ENCODE assay signal across 23 cellular contexts in the genomic region with DNA sequence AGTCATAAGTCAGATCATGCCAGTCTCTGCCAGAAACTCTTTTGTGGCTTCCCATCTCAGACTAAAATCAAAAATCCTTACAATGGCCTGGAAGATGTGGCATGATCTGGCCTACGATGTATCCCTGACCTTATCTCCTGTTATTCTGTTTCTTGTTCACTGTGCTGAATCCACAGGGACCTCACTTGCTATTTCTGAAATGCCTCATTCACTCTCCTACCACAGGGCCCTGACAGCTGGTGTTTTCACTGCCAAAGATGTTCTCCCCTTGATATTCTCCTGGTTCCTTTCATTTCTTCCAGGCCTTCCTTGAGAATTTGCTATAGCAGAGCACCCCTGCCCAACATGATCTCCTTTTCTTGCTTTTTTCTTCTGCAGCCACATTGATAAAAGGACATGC. TPM values are rescaled to one million over a fixed set of nuclear protein-coding genes. Genes with fewer than 3 reads are reported as not detected.
A peak's percentile ranks its signal among the peaks of the same experiment; 100 is the strongest.
DNase-seq lines count a peak whose midpoint lies in the region; ATAC-seq and TF ChIP-seq lines count a peak whose summit lies in the region.
"Had no signal": no experiment of that assay in that cellular context is flagged by ENCODE, and none has a peak within 500 bp of the region (broad histone marks: within the 10 kb centered on the region; RNA-seq: fewer than 3 reads in every experiment).

No MANE protein-coding gene starts in this region.

- H3K4me1 ChIP-seq in GM23338 (ENCODE audit: insufficient read depth) (peaks cover 5% of the 10 kb centered on the region; the same call in 1 of the 2 replicates), osteoblast (ENCODE audit: insufficient read depth, low read length) (peaks cover 13% of the 10 kb centered on the region)
- H3K4me1 ChIP-seq: A549 had no signal

- ATAC-seq in GM23338 (no peak), WTC11 (no peak), GM19351 (IDR thresholded peaks at IDR 0.05; ENCODE audit: unreplicated experiment) (no peak)
- ATAC-seq: Panc1 had no signal

- H3K36me3 Mint-ChIP-seq in GM23338 (ENCODE audit: low read depth) (peaks cover 2% of the 10 kb centered on the region), WTC11 (peaks cover 2% of the 10 kb centered on the region; the same call in 1 of the 2 replicates)

- POLR2A ChIA-PET in WTC11 (lab: Charles Lee), result interaction anchor here (0.6 kb wide), 1 partner anchor 343 kb away, joined by 4 read pairs; no protein-coding TSS in a partner anchor

- H3K79me2 ChIP-seq in GM23338 (replicated peaks; ENCODE audit: insufficient read depth) (peaks cover 4% of the 10 kb centered on the region), osteoblast (ENCODE audit: insufficient read depth, low read length) (peaks cover 7% of the 10 kb centered on the region)

- CTCF ChIA-PET in WTC11 (lab: Charles Lee), result no interaction called here

- H2AFZ ChIP-seq in GM23338 (no peak overlapping the region), osteoblast (ENCODE audit: low read length) (no peak overlapping the region)

- H3K9me2 ChIP-seq in GM23338 (ENCODE audit: insufficient read depth), result peaks cover 5% of the 10 kb centered on the region; the same call in 1 of the 2 replicates
- H3K9me2 ChIP-seq: SK-N-SH had no signal

- H3K9me3 ChIP-seq in osteoblast (ENCODE audit: low read depth, low read length), result no peaks in the 10 kb centered on the region
- H3K9me3 ChIP-seq: SK-N-SH had no signal

- no peak overlapping the region for H3K27ac ChIP-seq in GM23338 (ENCODE audit: low read depth)
- H3K27ac ChIP-seq in osteoblast (ENCODE audit: low read depth, low read length), result no peak overlapping the region
- H3K27ac ChIP-seq: A549 had no signal

- H3K27me3 ChIP-seq in GM23338 (ENCODE audit: insufficient read depth) (no peaks in the 10 kb centered on the region), osteoblast (ENCODE audit: insufficient read depth, low read length) (no peaks in the 10 kb centered on the region)

- H3F3A ChIP-seq in GM23338 (replicated peaks; ENCODE audit: low read depth), result no peaks in the 10 kb centered on the region

- no peak overlapping the region for H3K4me2 ChIP-seq in GM23338
- H3K4me2 ChIP-seq in osteoblast (ENCODE audit: insufficient read depth, low read length), result no peak overlapping the region
- H3K4me2 ChIP-seq: A549 had no signal

- H3K4me3 ChIP-seq in GM23338, result no peak overlapping the region
- H3K4me3 ChIP-seq in osteoblast (ENCODE audit: insufficient read depth, low read length), result no peak overlapping the region
- H3K4me3 ChIP-seq: A549 had no signal

- H3K36me3 ChIP-seq in GM23338 (ENCODE audit: insufficient read depth) (no peaks in the 10 kb centered on the region), osteoblast (ENCODE audit: insufficient read depth, low read length) (no peaks in the 10 kb centered on the region)

- H3K4me1 Mint-ChIP-seq in GM23338 (peaks cover 19% of the 10 kb centered on the region), WTC11 (peaks cover 18% of the 10 kb centered on the region)

- H4K20me1 ChIP-seq in GM23338 (replicated peaks; ENCODE audit: insufficient read depth) (no peaks in the 10 kb centered on the region; the same call in 1 of the 2 replicates), osteoblast (ENCODE audit: insufficient read depth, low read length) (peaks cover 4% of the 10 kb centered on the region)

- H3K9me3 Mint-ChIP-seq in GM23338, result peaks cover 6% of the 10 kb centered on the region; the same call in 2 of the 3 replicates
- H3K9me3 Mint-ChIP-seq in WTC11, result peaks cover 9% of the 10 kb centered on the region; the same call in 1 of the 2 replicates
- H3K9me3 Mint-ChIP-seq: CD4-positive, alpha-beta T cell had no signal

- H3K27me3 Mint-ChIP-seq in GM23338 (ENCODE audit: insufficient read depth, low read depth, poor library complexity), result peaks cover 20% of the 10 kb centered on the region
- no peaks in the 10 kb centered on the region; the same call in 1 of the 2 replicates for H3K27me3 Mint-ChIP-seq in WTC11 (ENCODE audit: low read depth)

- DNase-seq in GM23338 (ENCODE audit: low spot score) (no peak), WTC11 (ENCODE audit: low spot score) (no peak), myocyte (ENCODE audit: low read depth) (peak; percentile 78), osteoblast (ENCODE audit: insufficient read length, low spot score, missing footprints) (peak; percentile 29), NCI-H748 (lab: John Stamatoyannopoulos, UW; ENCODE audit: unreplicated experiment) (no peak), glomerular visceral epithelial cell (ENCODE audit: extremely low spot score) (no peak)
- DNase-seq in stimulated activated CD8-positive, alpha-beta memory T cell treated with anti-CD3 and anti-CD28 coated beads, Interleukin-4, amount 100 ng/mL, for 48 hours, result no peak
- DNase-seq: CD4-positive, alpha-beta T cell; COR-L47; MM.1S; NCI-H1048; NCI-H1417 treated with DMSO at 0.1 percent for 48 hours; NCI-H187 treated with DMSO at 0.1 percent for 48 hours; NCI-H2107; NCI-H226; NCI-H510A treated with DMSO at 0.1 percent for 48 hours; NCI-H774; NK-92 treated with Interleukin-12 subunit alpha and Interleukin-12 subunit beta, amount 100 ng/mL, for 24 hours; SIG-M5; SK-N-SH had no signal

- H3K27ac Mint-ChIP-seq in GM23338 (no peak overlapping the region), WTC11 (no peak overlapping the region)
- H3K27ac Mint-ChIP-seq: CD4-positive, alpha-beta T cell had no signal

- no peak for TF ChIP-seq CTCF in GM23338 (conservative IDR thresholded peaks at IDR 0.05; ENCODE audit: low read depth in 2 of 2)
- TF ChIP-seq CTCF in WTC11 (IDR thresholded peaks at IDR 0.05), result no peak
- TF ChIP-seq CTCF in osteoblast (IDR thresholded peaks at IDR 0.05; ENCODE audit: extremely low read depth, low read depth, low read length), result no peak

- H3K4me3 Mint-ChIP-seq in GM23338, result peak overlapping the region; percentile 55; the same call in 2 of the 3 replicates
- H3K4me3 Mint-ChIP-seq in WTC11, result peak overlapping the region; percentile 31
- H3K4me3 Mint-ChIP-seq: CD4-positive, alpha-beta T cell had no signal

TF ChIP-seq in GM23338, 12 proteins besides CTCF, POLR2A, EP300 and RAD21 (continues in another document):
- TF ChIP-seq JUNB (IDR thresholded peaks at IDR 0.05; ENCODE audit: unreplicated experiment), result no peak

TF ChIP-seq in WTC11, 78 proteins besides CTCF, POLR2A, EP300 and RAD21:
- TF ChIP-seq ESRRA (CRISPR knock-in tag; IDR thresholded peaks at IDR 0.05; ENCODE audit: borderline replicate concordance) (no peak), CREM (CRISPR knock-in tag; IDR thresholded peaks at IDR 0.05) (no peak), KAT7 (CRISPR knock-in tag; IDR thresholded peaks at IDR 0.05; ENCODE audit: borderline replicate concordance) (no peak), SMAD3 (CRISPR knock-in tag; IDR thresholded peaks at IDR 0.05; ENCODE audit: borderline replicate concordance) (no peak)
- TF ChIP-seq, protein P1, sequence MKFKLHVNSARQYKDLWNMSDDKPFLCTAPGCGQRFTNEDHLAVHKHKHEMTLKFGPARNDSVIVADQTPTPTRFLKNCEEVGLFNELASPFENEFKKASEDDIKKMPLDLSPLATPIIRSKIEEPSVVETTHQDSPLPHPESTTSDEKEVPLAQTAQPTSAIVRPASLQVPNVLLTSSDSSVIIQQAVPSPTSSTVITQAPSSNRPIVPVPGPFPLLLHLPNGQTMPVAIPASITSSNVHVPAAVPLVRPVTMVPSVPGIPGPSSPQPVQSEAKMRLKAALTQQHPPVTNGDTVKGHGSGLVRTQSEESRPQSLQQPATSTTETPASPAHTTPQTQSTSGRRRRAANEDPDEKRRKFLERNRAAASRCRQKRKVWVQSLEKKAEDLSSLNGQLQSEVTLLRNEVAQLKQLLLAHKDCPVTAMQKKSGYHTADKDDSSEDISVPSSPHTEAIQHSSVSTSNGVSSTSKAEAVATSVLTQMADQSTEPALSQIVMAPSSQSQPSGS (CRISPR knock-in tag; IDR thresholded peaks at IDR 0.05; ENCODE audit: borderline replicate concordance, low read depth), result no peak
- TF ChIP-seq, protein P2, sequence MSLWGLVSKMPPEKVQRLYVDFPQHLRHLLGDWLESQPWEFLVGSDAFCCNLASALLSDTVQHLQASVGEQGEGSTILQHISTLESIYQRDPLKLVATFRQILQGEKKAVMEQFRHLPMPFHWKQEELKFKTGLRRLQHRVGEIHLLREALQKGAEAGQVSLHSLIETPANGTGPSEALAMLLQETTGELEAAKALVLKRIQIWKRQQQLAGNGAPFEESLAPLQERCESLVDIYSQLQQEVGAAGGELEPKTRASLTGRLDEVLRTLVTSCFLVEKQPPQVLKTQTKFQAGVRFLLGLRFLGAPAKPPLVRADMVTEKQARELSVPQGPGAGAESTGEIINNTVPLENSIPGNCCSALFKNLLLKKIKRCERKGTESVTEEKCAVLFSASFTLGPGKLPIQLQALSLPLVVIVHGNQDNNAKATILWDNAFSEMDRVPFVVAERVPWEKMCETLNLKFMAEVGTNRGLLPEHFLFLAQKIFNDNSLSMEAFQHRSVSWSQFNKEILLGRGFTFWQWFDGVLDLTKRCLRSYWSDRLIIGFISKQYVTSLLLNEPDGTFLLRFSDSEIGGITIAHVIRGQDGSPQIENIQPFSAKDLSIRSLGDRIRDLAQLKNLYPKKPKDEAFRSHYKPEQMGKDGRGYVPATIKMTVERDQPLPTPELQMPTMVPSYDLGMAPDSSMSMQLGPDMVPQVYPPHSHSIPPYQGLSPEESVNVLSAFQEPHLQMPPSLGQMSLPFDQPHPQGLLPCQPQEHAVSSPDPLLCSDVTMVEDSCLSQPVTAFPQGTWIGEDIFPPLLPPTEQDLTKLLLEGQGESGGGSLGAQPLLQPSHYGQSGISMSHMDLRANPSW (CRISPR knock-in tag; conservative IDR thresholded peaks at IDR 0.05; ENCODE audit: low read depth), result no peak

RNA-seq across cellular contexts. Expression of a gene that starts 1.7 kb away (rescaled TPM):
- 5.4 TPM in 2 replicates for total RNA-seq in GM23338 (2014; rRNA removed; shearing (Covaris generic))
- polyA plus RNA-seq in GM23338 (2016; fragmentation: Nextera tagmentation; extraction: Ambion mirVana), result 21.6 and 25.6 TPM in 2 replicates
- total RNA-seq in WTC11 (2021) (10.5 to 14.6 TPM (median 13.5 TPM) in 3 replicates), myocyte (35.9 and 45.9 TPM in 2 replicates), osteoblast (6.5 and 7.2 TPM in 2 replicates)
- polyA plus RNA-seq in myocyte (2012), result 49.7 TPM
- total RNA-seq: CD4-positive, alpha-beta T cell had no signal
- polyA plus RNA-seq: A549 had no signal

RNA-seq across cellular contexts. Expression of a gene that starts 4.3 kb away (rescaled TPM):
- total RNA-seq in GM23338 (2014; rRNA removed; shearing (Covaris generic)), result 11.4 and 13.3 TPM in 2 replicates
- 5.1 and 7.0 TPM in 2 replicates for polyA plus RNA-seq in GM23338 (2016; fragmentation: Nextera tagmentation; extraction: Ambion mirVana)
- total RNA-seq in WTC11 (2021) (18.3 to 19.7 TPM (median 19.1 TPM) in 3 replicates), myocyte (11.0 and 12.3 TPM in 2 replicates), osteoblast (10.0 and 14.1 TPM in 2 replicates)
- polyA plus RNA-seq in myocyte (2012), result 10.0 TPM

RNA-seq across cellular contexts. Expression of a gene that starts 37.3 kb away (rescaled TPM):
- 66.1 and 78.4 TPM in 2 replicates for total RNA-seq in GM23338 (2014; rRNA removed; shearing (Covaris generic))
- polyA plus RNA-seq in GM23338 (2016; fragmentation: Nextera tagmentation; extraction: Ambion mirVana), result 105 and 121 TPM in 2 replicates
- total RNA-seq in WTC11 (2021) (72.3 to 92.8 TPM (median 75.9 TPM) in 3 replicates), myocyte (57.0 and 76.9 TPM in 2 replicates), osteoblast (46.7 and 54.5 TPM in 2 replicates)
- 42.0 TPM for polyA plus RNA-seq in myocyte (2012)

RNA-seq across cellular contexts. Expression of a gene that starts 43.8 kb away (rescaled TPM):
- total RNA-seq in GM23338 (2014; rRNA removed; shearing (Covaris generic)), result 58.9 and 64.5 TPM in 2 replicates
- 53.5 and 60.1 TPM in 2 replicates for polyA plus RNA-seq in GM23338 (2016; fragmentation: Nextera tagmentation; extraction: Ambion mirVana)
- total RNA-seq in WTC11 (2021) (37.4 to 41.3 TPM (median 41.0 TPM) in 3 replicates), myocyte (88.6 and 116 TPM in 2 replicates), osteoblast (62.8 and 64.1 TPM in 2 replicates)
- polyA plus RNA-seq in myocyte (2012), result 56.5 TPM

Comparison
In these comparisons a context has a peak if more than half of its experiments do, and no peak if none do; other contexts are left out.
1. DNase-seq: peak in myocyte (single experiment) and osteoblast (single experiment); none in GM23338 (single experiment), WTC11 (single experiment), NCI-H748 (single experiment), glomerular visceral epithelial cell (single experiment) and stimulated activated CD8-positive, alpha-beta memory T cell treated with anti-CD3 and anti-CD28 coated beads, Interleukin-4, amount 100 ng/mL, for 48 hours (single experiment).